In genomic region chr10:30247704-30248103, GRCh38 we compare ENCODE assay signal across 1 cellular context.
TF ChIP-seq lines count a peak whose summit lies in the region.

No MANE protein-coding gene starts in this region.

TF ChIP-seq in K562, 482 proteins besides CTCF, POLR2A, EP300 and RAD21 (continued from another document):
- no peak for TF ChIP-seq ID3 (CRISPR knock-in tag; IDR thresholded peaks at IDR 0.05)
- TF ChIP-seq ID3 (tag; IDR thresholded peaks at IDR 0.05): no peak
- TF ChIP-seq, protein P1, sequence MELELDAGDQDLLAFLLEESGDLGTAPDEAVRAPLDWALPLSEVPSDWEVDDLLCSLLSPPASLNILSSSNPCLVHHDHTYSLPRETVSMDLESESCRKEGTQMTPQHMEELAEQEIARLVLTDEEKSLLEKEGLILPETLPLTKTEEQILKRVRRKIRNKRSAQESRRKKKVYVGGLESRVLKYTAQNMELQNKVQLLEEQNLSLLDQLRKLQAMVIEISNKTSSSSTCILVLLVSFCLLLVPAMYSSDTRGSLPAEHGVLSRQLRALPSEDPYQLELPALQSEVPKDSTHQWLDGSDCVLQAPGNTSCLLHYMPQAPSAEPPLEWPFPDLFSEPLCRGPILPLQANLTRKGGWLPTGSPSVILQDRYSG (tag; conservative IDR thresholded peaks at IDR 0.05; ENCODE audit: low read depth): 0 out of 2 replicates have a peak, but pooled peaks have one; percentile 29
- peak; percentile 13 for TF ChIP-seq RBM25 (IDR thresholded peaks at IDR 0.05; ENCODE audit: low read depth, low read length, severe bottlenecking)
- no peak for TF ChIP-seq ARID1B (IDR thresholded peaks at IDR 0.05)
- TF ChIP-seq PTRF (tag; IDR thresholded peaks at IDR 0.05): no peak
- no peak for TF ChIP-seq NCOA6 (IDR thresholded peaks at IDR 0.05)
- no peak for TF ChIP-seq SRSF1 (IDR thresholded peaks at IDR 0.05; ENCODE audit: low read depth, low read length)
- TF ChIP-seq TEAD1 (CRISPR knock-in tag; IDR thresholded peaks at IDR 0.05): no peak
- TF ChIP-seq NFRKB (IDR thresholded peaks at IDR 0.05; ENCODE audit: low read depth): no peak
- TF ChIP-seq BHLHE40 (IDR thresholded peaks at IDR 0.05; ENCODE audit: low read length): no peak
- peak; percentile 94 for TF ChIP-seq SPI1 (IDR thresholded peaks at IDR 0.05; ENCODE audit: borderline replicate concordance, low read depth, low read length)
- TF ChIP-seq TRIM24 (IDR thresholded peaks at IDR 0.05): peak in 1 of 2 experiments; percentile 40; a peak in 1 of 4 replicates
- no peak for TF ChIP-seq SAFB (IDR thresholded peaks at IDR 0.05; ENCODE audit: borderline replicate concordance, low read depth, low read length)
- peak; percentile 51; the same call in 1 of the 2 replicates for TF ChIP-seq FOXM1 (IDR thresholded peaks at IDR 0.05; ENCODE audit: low read depth)
- no peak for TF ChIP-seq FOXM1 (CRISPR knock-in tag; IDR thresholded peaks at IDR 0.05; ENCODE audit: low read depth)
- no peak for TF ChIP-seq EGR1 (conservative IDR thresholded peaks at IDR 0.05)
- no peak for TF ChIP-seq PURB (CRISPR knock-in tag; IDR thresholded peaks at IDR 0.05; ENCODE audit: low read depth)
- TF ChIP-seq PHF20 (IDR thresholded peaks at IDR 0.05; ENCODE audit: partially characterized antibody): peak; percentile 33
- no peak for TF ChIP-seq XRCC4 (IDR thresholded peaks at IDR 0.05; ENCODE audit: extremely low read depth, insufficient read depth, insufficient read length)
